In genomic region chr9:126317513-126317912, GRCh38 we compare ENCODE assay signal across 8 cellular contexts. TPM values are rescaled to one million over a fixed set of nuclear protein-coding genes. Genes with fewer than 3 reads are reported as not detected.
A peak's percentile ranks its signal among the peaks of the same experiment; 100 is the strongest.
DNase-seq lines count a peak whose midpoint lies in the region; ATAC-seq, FAIRE-seq and TF ChIP-seq lines count a peak whose summit lies in the region.

No MANE protein-coding gene starts in this region.

- H3K27ac ChIP-seq in A549 (no peak overlapping the region), left lung (no peak overlapping the region)

- no peaks in the 10 kb centered on the region for H3K36me3 Mint-ChIP-seq in activated T-cell treated with anti-CD3 and anti-CD28 coated beads, Interleukin-2, amount 50 U/mL, for 72 hours (ENCODE audit: insufficient read depth in 2 of 2)

- intact Hi-C loops in left lung (cut with DNase I): loop anchor here in 1 of 2 donors (5.0 kb wide), 1 partner anchor 85 kb away; no protein-coding TSS in a partner anchor

- no peak overlapping the region for H3K4me2 ChIP-seq in A549

- CTCF ChIA-PET in A549 (lab: Yijun Ruan, JAX): interaction anchor here (0.6 to 1.7 kb wide), 15 partner anchors 10 to 910 kb away, joined by 3 to 6 read pairs (median 3); no protein-coding TSS in a partner anchor
- CTCF ChIA-PET in GM10248 (lab: Yijun Ruan, JAX): interaction anchor here (1.0 kb wide), 1 partner anchor 9 kb away, joined by 4 read pairs; the partner anchor contains the start of gene MVB12B

- FAIRE-seq in A549 (lab: Jason Lieb, UNC): no peak

- no peaks in the 10 kb centered on the region for H3K36me3 ChIP-seq in left lung

- peaks cover 6% of the 10 kb centered on the region for H3K4me1 Mint-ChIP-seq in activated T-cell treated with anti-CD3 and anti-CD28 coated beads, Interleukin-2, amount 50 U/mL, for 72 hours (ENCODE audit: low read depth)

- POLR2A ChIA-PET in A549 (lab: Yijun Ruan, JAX) (no interaction called here), GM10248 (lab: Yijun Ruan, JAX) (interaction anchor here (0.7 kb wide), 1 partner anchor 67 kb away, joined by 3 read pairs; no protein-coding TSS in a partner anchor)

- H3K9me3 ChIP-seq in A549: 0 out of 3 replicates have a peak, but pooled peaks cover 3% of the 10 kb centered on the region
- no peaks in the 10 kb centered on the region for H3K9me3 ChIP-seq in left lung

- no peak for DNase-seq in A549 (ENCODE audit: low read depth in 1 of 2, low spot score in 1 of 2)
- peak; percentile 41 to 48 for DNase-seq in activated T-cell treated with anti-CD3 and anti-CD28 coated beads, Interleukin-2, amount 50 U/mL, for 72 hours
- no peak for DNase-seq in left lung
- DNase-seq in GM10248 (ENCODE audit: extremely low spot score): no peak

- no peak overlapping the region for H3K4me3 Mint-ChIP-seq in activated T-cell treated with anti-CD3 and anti-CD28 coated beads, Interleukin-2, amount 50 U/mL, for 72 hours

- peak in 1 of 2 experiments; percentile 40; a peak in 1 of 5 replicates for TF ChIP-seq RAD21 in A549 (conservative IDR thresholded peaks at IDR 0.05 in 1 of 2, IDR thresholded peaks at IDR 0.05 in 1 of 2)
- peak; percentile 34 for TF ChIP-seq RAD21 in Ishikawa (IDR thresholded peaks at IDR 0.05; ENCODE audit: low read depth)

- no peaks in the 10 kb centered on the region for H3K4me1 ChIP-seq in A549
- H3K4me1 ChIP-seq in left lung: no peaks in the 10 kb centered on the region

- H3K27me3 Mint-ChIP-seq in activated T-cell treated with anti-CD3 and anti-CD28 coated beads, Interleukin-2, amount 50 U/mL, for 72 hours (ENCODE audit: low read depth): peaks cover 19% of the 10 kb centered on the region

- no peaks in the 10 kb centered on the region for H3K9me3 Mint-ChIP-seq in activated T-cell treated with anti-CD3 and anti-CD28 coated beads, Interleukin-2, amount 50 U/mL, for 72 hours

- no peak for TF ChIP-seq EP300 in A549 (IDR thresholded peaks at IDR 0.05)
- TF ChIP-seq EP300 in Ishikawa (IDR thresholded peaks at IDR 0.05; ENCODE audit: borderline replicate concordance): no peak

- TF ChIP-seq CTCF in A549 (IDR thresholded peaks at IDR 0.05) (no peak), left lung (IDR thresholded peaks at IDR 0.05) (peak; percentile 29 to 37), GM10248 (IDR thresholded peaks at IDR 0.05; ENCODE audit: control extremely low read depth, extremely low read depth, low read depth, missing control alignments) (no peak)

- H3K27ac Mint-ChIP-seq in activated T-cell treated with anti-CD3 and anti-CD28 coated beads, Interleukin-2, amount 50 U/mL, for 72 hours: no peak overlapping the region

- WGBS in A549 (ENCODE audit: missing lambda C conversion rate): 85% methylated on average over 4 of the region's 4 CpGs

- no peaks in the 10 kb centered on the region for H3K27me3 ChIP-seq in left lung

- H3K4me3 ChIP-seq in A549 (no peak overlapping the region), left lung (no peak overlapping the region)

- no peak for TF ChIP-seq POLR2A in A549 (IDR thresholded peaks at IDR 0.05; ENCODE audit: low read length)

- ATAC-seq in A549: no peak
- peak; percentile 55 to 80 for ATAC-seq in activated T-cell treated with anti-CD3 and anti-CD28 coated beads, Interleukin-2, amount 50 U/mL, for 72 hours (replicated peaks in 1 of 2)
- ATAC-seq in left lung: peak; percentile 80
- ATAC-seq in HG03439 (IDR thresholded peaks at IDR 0.05; ENCODE audit: unreplicated experiment): no peak
- no peak for ATAC-seq in HG03521 (IDR thresholded peaks at IDR 0.05; ENCODE audit: unreplicated experiment)
- no peak for ATAC-seq in HG03469 (IDR thresholded peaks at IDR 0.05; ENCODE audit: unreplicated experiment)

TF ChIP-seq in A549, 52 proteins besides CTCF, POLR2A, EP300 and RAD21:
- TF ChIP-seq RCOR1 (IDR thresholded peaks at IDR 0.05; ENCODE audit: low read depth, low read length) (no peak), HDAC2 (IDR thresholded peaks at IDR 0.05) (no peak), SMC3 (IDR thresholded peaks at IDR 0.05) (peak; percentile 23; the same call in 1 of the 3 replicates), ZSCAN20 (CRISPR knock-in tag; IDR thresholded peaks at IDR 0.05) (no peak), FOSL2 (IDR thresholded peaks at IDR 0.05) (no peak), FOSL2 (CRISPR knock-in tag; IDR thresholded peaks at IDR 0.05) (no peak)

TF ChIP-seq in Ishikawa, 13 proteins besides CTCF, POLR2A, EP300 and RAD21:
- no peak for TF ChIP-seq ZBTB7A (IDR thresholded peaks at IDR 0.05; ENCODE audit: low read depth)
- TF ChIP-seq YY1 (IDR thresholded peaks at IDR 0.05; ENCODE audit: low read depth): no peak
- no peak for TF ChIP-seq CREB1 (IDR thresholded peaks at IDR 0.05; ENCODE audit: low read depth)
- no peak for TF ChIP-seq TAF1 (IDR thresholded peaks at IDR 0.05; ENCODE audit: low read depth)
- no peak for TF ChIP-seq USF1 (IDR thresholded peaks at IDR 0.05)
- no peak for TF ChIP-seq EGR1 (IDR thresholded peaks at IDR 0.05)
- no peak for TF ChIP-seq MAX (IDR thresholded peaks at IDR 0.05)
TF ChIP-seq in Ishikawa: peak in this region for 0.

RNA-seq across cellular contexts. Expression of gene MVB12B, which starts 9.1 kb away (rescaled TPM):
- polyA plus RNA-seq in A549 (2011; rRNA removed) (5.2 and 5.9 TPM in 2 replicates), A549 (2017; fragmentation: RNase III; extraction: RNeasy Plus Mini Kit Qiagen cat#74134 plus additional on column Dnase treatment) (4.3 to 5.1 TPM (median 4.6 TPM) in 3 replicates)
- polyA plus RNA-seq in A549 (2012; cell fraction: cytosol; rRNA removed): 5.0 and 7.6 TPM in 2 replicates
- polyA plus RNA-seq in A549 (2012; cell fraction: nucleus; rRNA removed): 7.9 and 9.7 TPM in 2 replicates
- 10.0 and 12.3 TPM in 2 replicates for polyA minus RNA-seq in A549 (2011; rRNA and poly(A)+ RNA removed)
- 10 to 100 TPM; 11.5 to 17.1 TPM for total RNA-seq in activated T-cell treated with anti-CD3 and anti-CD28 coated beads, Interleukin-2, amount 50 U/mL, for 72 hours
- total RNA-seq in left lung: 10 to 100 TPM; 23.4 to 25.3 TPM

Comparison
In these comparisons a context has a peak if more than half of its experiments do, and no peak if none do; other contexts are left out.
1. ATAC-seq: peak in activated T-cell treated with anti-CD3 and anti-CD28 coated beads, Interleukin-2, amount 50 U/mL, for 72 hours (2 of 2) and left lung (single experiment); none in A549 (0 of 2), HG03439 (single experiment), HG03521 (single experiment) and HG03469 (single experiment).
2. DNase-seq: peak in activated T-cell treated with anti-CD3 and anti-CD28 coated beads, Interleukin-2, amount 50 U/mL, for 72 hours (2 of 2); none in A549 (0 of 2), left lung (0 of 2) and GM10248 (single experiment).
3. CTCF ChIP-seq: peak in left lung (2 of 2); none in A549 (single experiment) and GM10248 (single experiment).